Comparison of ENCODE assay signal across 10 cellular contexts in genomic region chr2:23564618-23564967, GRCh38.
DNase-seq lines count a peak whose midpoint lies in the region; ATAC-seq and TF ChIP-seq lines count a peak whose summit lies in the region.
"Had no signal": no experiment of that assay in that cellular context is flagged by ENCODE, and none has a peak within 500 bp of the region (broad histone marks: within the 10 kb centered on the region; RNA-seq: fewer than 3 reads in every experiment).

No MANE protein-coding gene starts in this region.

- H3K9me3 Mint-ChIP-seq in nephron, result no peaks in the 10 kb centered on the region
- no peaks in the 10 kb centered on the region for H3K9me3 Mint-ChIP-seq in activated T-cell treated with anti-CD3 and anti-CD28 coated beads, Interleukin-2, amount 50 U/mL, for 4 hours

- TF ChIP-seq CTCF in RWPE1 (conservative IDR thresholded peaks at IDR 0.05; ENCODE audit: low read depth) (no peak), fibroblast of mammary gland (conservative IDR thresholded peaks at IDR 0.05; ENCODE audit: control insufficient read depth, insufficient read depth, low read depth, low read length) (no peak), nephron (IDR thresholded peaks at IDR 0.05; ENCODE audit: unreplicated experiment in 3 of 3) (no peak), upper lobe of right lung (IDR thresholded peaks at IDR 0.05) (no peak)

- H3K4me3 ChIP-seq in fibroblast of mammary gland (ENCODE audit: control insufficient read depth, low read depth, low read length) (no peak overlapping the region), upper lobe of right lung (no peak overlapping the region)

- no peaks in the 10 kb centered on the region for H3K36me3 ChIP-seq in upper lobe of right lung

- no peak overlapping the region for H3K4me3 Mint-ChIP-seq in nephron
- no peak overlapping the region for H3K4me3 Mint-ChIP-seq in activated T-cell treated with anti-CD3 and anti-CD28 coated beads, Interleukin-2, amount 50 U/mL, for 4 hours

- no peaks in the 10 kb centered on the region for H3K36me3 Mint-ChIP-seq in nephron (ENCODE audit: low read depth)
- H3K36me3 Mint-ChIP-seq in activated T-cell treated with anti-CD3 and anti-CD28 coated beads, Interleukin-2, amount 50 U/mL, for 4 hours (ENCODE audit: insufficient read depth), result no peaks in the 10 kb centered on the region

- POLR2A ChIA-PET in RWPE1 (lab: Yijun Ruan, JAX; ENCODE audit: low non-redundant PET), result no interaction called here

- peak; percentile 2 for ATAC-seq in upper lobe of right lung
- no peak for ATAC-seq in activated T-cell treated with anti-CD3 and anti-CD28 coated beads, Interleukin-2, amount 50 U/mL, for 4 hours

- intact Hi-C loops in upper lobe of right lung (cut with DNase I), result no loop called here

- H3K27me3 ChIP-seq in upper lobe of right lung, result no peaks in the 10 kb centered on the region

- peak overlapping the region; percentile 66 to 86 (median 68) for H3K27ac Mint-ChIP-seq in nephron

- peak overlapping the region; percentile 91 for H3K27ac ChIP-seq in RWPE1
- peak overlapping the region; percentile 63 for H3K27ac ChIP-seq in upper lobe of right lung

- H3K27me3 Mint-ChIP-seq in nephron (ENCODE audit: low read depth), result peaks cover 22% of the 10 kb centered on the region
- no peaks in the 10 kb centered on the region for H3K27me3 Mint-ChIP-seq in activated T-cell treated with anti-CD3 and anti-CD28 coated beads, Interleukin-2, amount 50 U/mL, for 4 hours (ENCODE audit: low read depth)

- peaks cover 49% of the 10 kb centered on the region for H3K4me1 Mint-ChIP-seq in nephron
- H3K4me1 Mint-ChIP-seq in activated T-cell treated with anti-CD3 and anti-CD28 coated beads, Interleukin-2, amount 50 U/mL, for 4 hours (ENCODE audit: low read depth), result no peaks in the 10 kb centered on the region

- DNase-seq in RWPE1 (ENCODE audit: low spot score) (peak; percentile 45), fibroblast of mammary gland (ENCODE audit: low read depth) (peak; percentile 7), upper lobe of right lung (no peak), middle frontal gyrus (ENCODE audit: extremely low spot score, low spot score) (no peak)
- no peak for DNase-seq in activated T-cell treated with anti-CD3 and anti-CD28 coated beads, Interleukin-2, amount 50 U/mL, for 4 hours
- no peak for DNase-seq in activated CD8-positive, alpha-beta memory T cell treated with anti-CD3 and anti-CD28 coated beads, Interleukin-2, amount 50 U/mL, for 4 hours
- no peak for DNase-seq in activated T-cell treated with anti-CD3 and anti-CD28 coated beads, Interleukin-2, amount 50 U/mL, for 1 hour
- DNase-seq: activated effector memory CD4-positive, alpha-beta T cell treated with anti-CD3 and anti-CD28 coated beads, Interleukin-2, amount 50 U/mL, for 16 hours; NCI-H526 treated with DMSO at 0.1 percent for 48 hours had no signal

- no peaks in the 10 kb centered on the region for H3K9me3 ChIP-seq in upper lobe of right lung

- CTCF ChIA-PET in RWPE1 (lab: Yijun Ruan, JAX), result no interaction called here

- H3K4me1 ChIP-seq in upper lobe of right lung, result peaks cover 14% of the 10 kb centered on the region

Comparison
In these comparisons a context has a peak if more than half of its experiments do, and no peak if none do; other contexts are left out.
1. DNase-seq: peak in RWPE1 (single experiment) and fibroblast of mammary gland (single experiment); none in upper lobe of right lung (single experiment), middle frontal gyrus (single experiment), activated T-cell treated with anti-CD3 and anti-CD28 coated beads, Interleukin-2, amount 50 U/mL, for 4 hours (single experiment), activated CD8-positive, alpha-beta memory T cell treated with anti-CD3 and anti-CD28 coated beads, Interleukin-2, amount 50 U/mL, for 4 hours (single experiment) and activated T-cell treated with anti-CD3 and anti-CD28 coated beads, Interleukin-2, amount 50 U/mL, for 1 hour (single experiment).